ENCODE assay signal across 23 cellular contexts in the genomic region with DNA sequence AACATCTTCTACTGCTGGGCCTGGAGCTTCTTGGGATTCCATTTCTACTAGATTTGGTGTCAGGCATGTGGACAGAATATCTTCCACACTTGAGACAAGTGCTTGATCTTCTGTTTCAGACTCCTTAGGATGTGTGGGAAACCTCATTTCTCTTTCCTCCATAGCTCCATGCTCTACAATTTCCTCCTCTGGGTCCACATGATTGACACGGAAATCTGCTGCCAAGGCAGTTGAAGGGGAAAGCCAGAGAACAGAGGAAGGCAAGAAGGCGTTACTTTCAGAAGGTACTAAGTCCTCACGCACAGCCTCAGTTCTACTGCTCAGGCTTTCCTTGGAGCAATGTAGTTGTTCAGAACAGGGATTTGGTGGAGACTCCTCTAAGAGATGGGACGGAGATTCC.
"Had no signal": no experiment of that assay in that cellular context is flagged by ENCODE, and none has a peak within 500 bp of the region (broad histone marks: within the 10 kb centered on the region; RNA-seq: fewer than 3 reads in every experiment).

No MANE protein-coding gene starts in this region.

- DNase-seq: activated CD4-positive, CD25-positive, alpha-beta regulatory T cell treated with anti-CD3 and anti-CD28 coated beads, Interleukin-2, amount 50 U/mL, for 72 hours; activated CD8-positive, alpha-beta memory T cell treated with anti-CD3 and anti-CD28 coated beads, Interleukin-2, amount 50 U/mL, for 48 hours; activated naive CD4-positive, alpha-beta T cell treated with anti-CD3 and anti-CD28 coated beads, Interleukin-2, amount 10 ng/mL, durations not matched to agents 7 days and 5 days; activated naive CD8-positive, alpha-beta T cell treated with anti-CD3 and anti-CD28 coated beads, Interleukin-2, amount 50 U/mL, for 24 hours; activated T-cell treated with anti-CD3 and anti-CD28 coated beads, Interleukin-2, amount 50 U/mL, for 4 hours; cortex of kidney; endodermal cell; heart left ventricle; left ventricle myocardium superior; midbrain; pancreas; psoas muscle; stimulated activated CD4-positive, alpha-beta T cell treated with anti-CD3 and anti-CD28 coated beads, Interleukin-4, amount 100 ng/mL, for 24 hours; stimulated activated naive CD8-positive, alpha-beta T cell treated with anti-CD3 and anti-CD28 coated beads, Interleukin-15, Interleukin-2, amounts not matched to agents 100 U/mL and 50 U/mL, for 24 hours; upper lobe of left lung; WERI-Rb-1 had no signal

- H3K27ac ChIP-seq: cardiac muscle cell, epithelial cell of prostate, gastroesophageal sphincter, heart left ventricle, pancreas, psoas muscle, right atrium auricular region, upper lobe of left lung, WERI-Rb-1 had no signal

- H3K4me3 Mint-ChIP-seq: activated naive CD4-positive, alpha-beta T cell treated with anti-CD3 and anti-CD28 coated beads, Interleukin-2, amount 10 ng/mL, durations not matched to agents 7 days and 5 days; activated naive CD8-positive, alpha-beta T cell treated with anti-CD3 and anti-CD28 coated beads, Interleukin-2, amount 50 U/mL, for 24 hours; activated T-cell treated with anti-CD3 and anti-CD28 coated beads, Interleukin-2, amount 50 U/mL, for 4 hours; endodermal cell; nephron had no signal

- H3K4me1 ChIP-seq: gastroesophageal sphincter, pancreas, psoas muscle, right atrium auricular region, upper lobe of left lung had no signal

- H3K4me3 ChIP-seq: cardiac muscle cell, gastroesophageal sphincter, heart left ventricle, pancreas, psoas muscle, right atrium auricular region, upper lobe of left lung had no signal

- H3K36me3 ChIP-seq: pancreas, right atrium auricular region had no signal

- H3K27ac Mint-ChIP-seq: activated naive CD4-positive, alpha-beta T cell treated with anti-CD3 and anti-CD28 coated beads, Interleukin-2, amount 10 ng/mL, durations not matched to agents 7 days and 5 days; activated naive CD8-positive, alpha-beta T cell treated with anti-CD3 and anti-CD28 coated beads, Interleukin-2, amount 50 U/mL, for 24 hours; endodermal cell; nephron had no signal

- H3K9me3 ChIP-seq: gastroesophageal sphincter, heart left ventricle, pancreas, psoas muscle, right atrium auricular region, upper lobe of left lung had no signal

- FAIRE-seq: islet of Langerhans, pancreas, TTC549 had no signal

- ATAC-seq: activated naive CD8-positive, alpha-beta T cell treated with anti-CD3 and anti-CD28 coated beads, Interleukin-2, amount 50 U/mL, for 24 hours; activated T-cell treated with anti-CD3 and anti-CD28 coated beads, Interleukin-2, amount 50 U/mL, for 4 hours; gastroesophageal sphincter; heart left ventricle; left ventricle myocardium superior; pancreas; psoas muscle; stimulated activated naive CD8-positive, alpha-beta T cell treated with anti-CD3 and anti-CD28 coated beads, Interleukin-15, Interleukin-2, amounts not matched to agents 100 U/mL and 50 U/mL, for 24 hours had no signal

- H3K27me3 ChIP-seq: cardiac muscle cell, gastroesophageal sphincter, heart left ventricle, pancreas, right atrium auricular region, upper lobe of left lung had no signal

- H3K27me3 Mint-ChIP-seq: activated naive CD4-positive, alpha-beta T cell treated with anti-CD3 and anti-CD28 coated beads, Interleukin-2, amount 10 ng/mL, durations not matched to agents 7 days and 5 days; activated naive CD8-positive, alpha-beta T cell treated with anti-CD3 and anti-CD28 coated beads, Interleukin-2, amount 50 U/mL, for 24 hours had no signal

- H3K9me3 Mint-ChIP-seq: activated naive CD4-positive, alpha-beta T cell treated with anti-CD3 and anti-CD28 coated beads, Interleukin-2, amount 10 ng/mL, durations not matched to agents 7 days and 5 days; activated naive CD8-positive, alpha-beta T cell treated with anti-CD3 and anti-CD28 coated beads, Interleukin-2, amount 50 U/mL, for 24 hours; activated T-cell treated with anti-CD3 and anti-CD28 coated beads, Interleukin-2, amount 50 U/mL, for 4 hours; endodermal cell; nephron had no signal

- H3K4me1 Mint-ChIP-seq: endodermal cell, nephron had no signal
